ENCODE assay signal across 1 cellular context in genomic region chr10:62076872-62077271, GRCh38.
TF ChIP-seq lines count a peak whose summit lies in the region.

No MANE protein-coding gene starts in this region.

TF ChIP-seq in GM23338, 12 proteins besides CTCF, POLR2A, EP300 and RAD21 (continued from another document):
- no peak for TF ChIP-seq ZNF462 (CRISPR knock-in tag; IDR thresholded peaks at IDR 0.05)
- no peak for TF ChIP-seq POLR2AphosphoS5 (IDR thresholded peaks at IDR 0.05; ENCODE audit: low read depth)
- TF ChIP-seq STAT1 (IDR thresholded peaks at IDR 0.05; ENCODE audit: unreplicated experiment), result no peak
- no peak for TF ChIP-seq JUNB (IDR thresholded peaks at IDR 0.05; ENCODE audit: unreplicated experiment)
- no peak for TF ChIP-seq NANOG (IDR thresholded peaks at IDR 0.05; ENCODE audit: borderline replicate concordance)
- no peak for TF ChIP-seq EZH2phosphoT487 (IDR thresholded peaks at IDR 0.05; ENCODE audit: unreplicated experiment)
- no peak for TF ChIP-seq REST (IDR thresholded peaks at IDR 0.05; ENCODE audit: unreplicated experiment)
